ENCODE assay signal across 26 cellular contexts in the genomic region with DNA sequence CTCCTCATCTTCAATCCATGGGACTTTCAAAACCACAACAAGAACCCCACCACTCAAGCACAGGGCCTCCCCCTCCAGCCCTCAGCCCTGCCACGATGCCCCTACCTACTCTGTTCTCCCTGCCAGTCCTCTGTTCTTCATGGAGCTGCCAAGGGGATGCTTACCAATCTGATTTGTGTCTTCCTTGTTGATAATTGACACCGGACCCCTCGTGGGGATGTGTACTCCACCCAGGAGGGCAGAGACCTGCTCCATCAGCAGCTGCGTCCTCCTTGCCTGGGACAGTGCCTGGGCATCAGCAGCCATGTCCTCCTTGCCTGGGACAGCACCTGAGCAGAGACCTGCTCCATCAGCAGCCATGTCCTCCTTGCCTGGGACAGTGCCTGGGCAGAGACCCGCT.
"Had no signal": no experiment of that assay in that cellular context is flagged by ENCODE, and none has a peak within 500 bp of the region (broad histone marks: within the 10 kb centered on the region; RNA-seq: fewer than 3 reads in every experiment).

No MANE protein-coding gene starts in this region.

- H3K27me3 ChIP-seq: brain microvascular endothelial cell, foreskin keratinocyte had no signal

- H3K4me1 ChIP-seq: esophagus muscularis mucosa, foreskin keratinocyte, gastrocnemius medialis, heart right ventricle had no signal

- H3K4me3 Mint-ChIP-seq: activated CD4-positive, alpha-beta memory T cell treated with anti-CD3 and anti-CD28 coated beads, Interleukin-2, amount 10 ng/mL, durations not matched to agents 7 days and 5 days; activated CD4-positive, alpha-beta T cell treated with anti-CD3 and anti-CD28 coated beads for 36 hours; activated CD4-positive, alpha-beta T cell treated with anti-CD3 and anti-CD28 coated beads, Interleukin-2, amount 10 ng/mL, durations not matched to agents 24 days and 14 days; activated naive CD4-positive, alpha-beta T cell treated with anti-CD3 and anti-CD28 coated beads for 36 hours; activated naive CD8-positive, alpha-beta T cell treated with anti-CD3 and anti-CD28 coated beads, Interleukin-2, amount 10 ng/mL, durations not matched to agents 7 days and 5 days; activated T-cell treated with anti-CD3 and anti-CD28 coated beads, Interleukin-2, amount 50 U/mL, for 4 hours; activated T-helper 17 cell treated with anti-CD3 and anti-CD28 coated beads, Interleukin-2, amount 50 U/mL, for 72 hours; effector memory CD8-positive, alpha-beta T cell; T-helper 17 cell had no signal

- H3K36me3 ChIP-seq: brain microvascular endothelial cell, esophagus muscularis mucosa, gastrocnemius medialis, heart right ventricle had no signal

- H3K36me3 Mint-ChIP-seq: activated naive CD4-positive, alpha-beta T cell treated with anti-CD3 and anti-CD28 coated beads, Interleukin-2, amount 50 U/mL, for 72 hours; activated naive CD8-positive, alpha-beta T cell treated with anti-CD3 and anti-CD28 coated beads, Interleukin-2, amount 10 ng/mL, durations not matched to agents 7 days and 5 days had no signal

- H3K27me3 Mint-ChIP-seq: activated CD4-positive, alpha-beta memory T cell treated with anti-CD3 and anti-CD28 coated beads, Interleukin-2, amount 10 ng/mL, durations not matched to agents 7 days and 5 days; activated CD4-positive, alpha-beta T cell treated with anti-CD3 and anti-CD28 coated beads, Interleukin-2, amount 10 ng/mL, durations not matched to agents 24 days and 14 days had no signal

- DNase-seq: activated CD4-positive, alpha-beta memory T cell treated with anti-CD3 and anti-CD28 coated beads, Interleukin-2, amount 10 ng/mL, durations not matched to agents 7 days and 5 days; activated CD4-positive, alpha-beta T cell treated with anti-CD3 and anti-CD28 coated beads for 36 hours; activated CD4-positive, alpha-beta T cell treated with anti-CD3 and anti-CD28 coated beads, Interleukin-2, amount 10 ng/mL, durations not matched to agents 24 days and 14 days; activated CD4-positive, CD25-positive, alpha-beta regulatory T cell; activated CD4-positive, CD25-positive, alpha-beta regulatory T cell treated with anti-CD3 and anti-CD28 coated beads, Interleukin-2, amount 50 U/mL, for 72 hours; activated effector memory CD4-positive, alpha-beta T cell treated with Interleukin-2 at 50 U/mL for 16 hours; activated gamma-delta T cell treated with Interleukin-2 at 50 U/mL for 16 hours; activated naive CD4-positive, alpha-beta T cell treated with anti-CD3 and anti-CD28 coated beads for 36 hours; activated naive CD8-positive, alpha-beta T cell treated with anti-CD3 and anti-CD28 coated beads, Interleukin-2, amount 10 ng/mL, durations not matched to agents 7 days and 5 days; activated T-cell treated with anti-CD3 and anti-CD28 coated beads, Interleukin-2, amount 50 U/mL, for 4 hours; brain microvascular endothelial cell; caudate nucleus; cortex of kidney; dermis blood vessel endothelial cell; effector CD4-positive, alpha-beta T cell; effector memory CD8-positive, alpha-beta T cell; erythroblast; foreskin keratinocyte; gastrocnemius medialis; glutamatergic neuron; heart right ventricle; T-helper 1 cell; T-helper 17 cell had no signal

- H3K4me1 Mint-ChIP-seq: activated CD4-positive, alpha-beta memory T cell treated with anti-CD3 and anti-CD28 coated beads, Interleukin-2, amount 10 ng/mL, durations not matched to agents 7 days and 5 days; activated CD4-positive, alpha-beta T cell treated with anti-CD3 and anti-CD28 coated beads for 36 hours; activated CD4-positive, alpha-beta T cell treated with anti-CD3 and anti-CD28 coated beads, Interleukin-2, amount 10 ng/mL, durations not matched to agents 24 days and 14 days; activated T-helper 17 cell treated with anti-CD3 and anti-CD28 coated beads, Interleukin-2, amount 50 U/mL, for 72 hours had no signal

- H3K9me3 Mint-ChIP-seq: activated CD4-positive, alpha-beta memory T cell treated with anti-CD3 and anti-CD28 coated beads, Interleukin-2, amount 10 ng/mL, durations not matched to agents 7 days and 5 days; activated CD4-positive, alpha-beta T cell treated with anti-CD3 and anti-CD28 coated beads, Interleukin-2, amount 10 ng/mL, durations not matched to agents 24 days and 14 days; activated naive CD4-positive, alpha-beta T cell treated with anti-CD3 and anti-CD28 coated beads for 36 hours; activated naive CD4-positive, alpha-beta T cell treated with anti-CD3 and anti-CD28 coated beads, Interleukin-2, amount 50 U/mL, for 72 hours; activated naive CD8-positive, alpha-beta T cell treated with anti-CD3 and anti-CD28 coated beads, Interleukin-2, amount 10 ng/mL, durations not matched to agents 7 days and 5 days; activated T-cell treated with anti-CD3 and anti-CD28 coated beads, Interleukin-2, amount 50 U/mL, for 4 hours; activated T-helper 17 cell treated with anti-CD3 and anti-CD28 coated beads, Interleukin-2, amount 50 U/mL, for 72 hours; effector memory CD8-positive, alpha-beta T cell had no signal

- H3K27ac ChIP-seq: brain microvascular endothelial cell, esophagus muscularis mucosa, foreskin keratinocyte, gastrocnemius medialis, heart right ventricle had no signal

- H3K27ac Mint-ChIP-seq: activated CD4-positive, alpha-beta memory T cell treated with anti-CD3 and anti-CD28 coated beads, Interleukin-2, amount 10 ng/mL, durations not matched to agents 7 days and 5 days; activated CD4-positive, alpha-beta T cell treated with anti-CD3 and anti-CD28 coated beads for 36 hours; activated CD4-positive, alpha-beta T cell treated with anti-CD3 and anti-CD28 coated beads, Interleukin-2, amount 10 ng/mL, durations not matched to agents 24 days and 14 days; activated naive CD4-positive, alpha-beta T cell treated with anti-CD3 and anti-CD28 coated beads for 36 hours; activated T-helper 17 cell treated with anti-CD3 and anti-CD28 coated beads, Interleukin-2, amount 50 U/mL, for 72 hours; effector memory CD8-positive, alpha-beta T cell; T-helper 17 cell had no signal

- H3K4me3 ChIP-seq: esophagus muscularis mucosa, gastrocnemius medialis, heart right ventricle had no signal

- H3K9me3 ChIP-seq: esophagus muscularis mucosa, gastrocnemius medialis, heart right ventricle had no signal

- ATAC-seq: activated CD4-positive, alpha-beta T cell treated with anti-CD3 and anti-CD28 coated beads for 36 hours; activated naive CD4-positive, alpha-beta T cell treated with anti-CD3 and anti-CD28 coated beads, Interleukin-2, amount 50 U/mL, for 72 hours; activated T-cell treated with anti-CD3 and anti-CD28 coated beads, Interleukin-2, amount 50 U/mL, for 4 hours; activated T-helper 17 cell treated with anti-CD3 and anti-CD28 coated beads, Interleukin-2, amount 50 U/mL, for 72 hours; effector memory CD8-positive, alpha-beta T cell; foreskin keratinocyte; gastrocnemius medialis; heart right ventricle; T-helper 17 cell had no signal
